Comparison of ENCODE assay signal across 10 cellular contexts in the genomic region with DNA sequence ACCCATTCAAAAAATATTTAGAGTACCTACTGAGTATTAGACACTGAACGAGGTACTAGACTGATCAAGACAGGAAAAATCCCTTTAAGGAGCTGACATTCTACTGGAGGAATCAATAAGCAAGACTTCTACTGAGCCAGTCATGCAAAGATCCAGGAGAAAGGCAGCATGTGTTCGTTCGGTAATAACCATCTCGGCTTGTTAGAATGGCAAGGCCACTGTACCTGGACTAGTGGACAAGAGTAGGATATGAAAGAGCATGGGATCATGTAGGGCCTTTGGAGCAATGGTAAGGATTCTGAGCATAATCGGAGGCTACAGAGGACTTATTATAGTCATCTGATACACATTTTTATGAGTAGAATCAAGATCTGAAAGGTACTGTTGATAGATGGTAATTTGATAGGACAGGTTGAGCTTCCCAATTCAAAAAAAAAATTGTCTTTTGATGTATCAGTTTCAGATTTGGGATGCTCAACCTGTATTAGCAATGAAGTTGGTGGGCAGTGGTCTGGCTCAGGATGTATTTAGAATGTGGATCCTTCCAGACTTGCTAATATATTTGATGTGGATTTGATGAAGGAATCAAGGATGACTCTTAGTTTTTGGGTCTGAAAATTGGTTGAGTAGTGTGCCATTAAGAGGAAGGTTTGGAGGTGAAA. TPM values are rescaled to one million over a fixed set of nuclear protein-coding genes. Genes with fewer than 3 reads are reported as not detected.
A peak's percentile ranks its signal among the peaks of the same experiment; 100 is the strongest.
DNase-seq lines count a peak whose midpoint lies in the region; ATAC-seq, FAIRE-seq and TF ChIP-seq lines count a peak whose summit lies in the region.
"Had no signal": no experiment of that assay in that cellular context is flagged by ENCODE, and none has a peak within 500 bp of the region (broad histone marks: within the 10 kb centered on the region; RNA-seq: fewer than 3 reads in every experiment).

No MANE protein-coding gene starts in this region.

- in situ Hi-C loops in gastrocnemius medialis (cut with MboI; ENCODE audit: low sequenced_read_pairs in 4 of 4): loop anchor here in 1 of 4 donors (10.0 to 25.0 kb wide), 2 partner anchors 137 to 1575 kb away; a partner anchor contains a TSS

- intact Hi-C loops in gastrocnemius medialis (cut with DNase I; ENCODE audit: low total_unique reads): loop anchor here (2.0 to 10.0 kb wide), 4 partner anchors 185 to 1727 kb away; a partner anchor contains a TSS

- no peak for FAIRE-seq in urothelium cell line (lab: Jason Lieb, UNC)
- FAIRE-seq: islet of Langerhans had no signal

- peak overlapping the region; percentile 99 for H3K27ac Mint-ChIP-seq in chondrocyte (ENCODE audit: unreplicated experiment)

- H3K36me3 ChIP-seq in gastrocnemius medialis: peaks cover 0 to 25% of the 10 kb centered on the region in 2 donors

- H3K27ac ChIP-seq in gastrocnemius medialis: peak overlapping the region; percentile 96 to 99 (median 99)

- peak overlapping the region; percentile 86 for H3K4me3 Mint-ChIP-seq in chondrocyte (ENCODE audit: unreplicated experiment)

- DNase-seq in DMS53 (lab: John Stamatoyannopoulos, UW): peak; percentile 32
- no peak for DNase-seq in DMS53 treated with DMSO at 0.1 percent for 48 hours (lab: John Stamatoyannopoulos, UW; ENCODE audit: unreplicated experiment)
- peak; percentile 79 for DNase-seq in NCI-H82 (lab: John Stamatoyannopoulos, UW)
- no peak for DNase-seq in chondrocyte (ENCODE audit: low spot score)
- DNase-seq in gastrocnemius medialis: no peak
- no peak for DNase-seq in urothelium cell line (ENCODE audit: low spot score)
- no peak for DNase-seq in amygdala (lab: John Stamatoyannopoulos, UW)
- no peak for DNase-seq in AG08395 (ENCODE audit: low spot score)
- DNase-seq: substantia nigra had no signal

- no peaks in the 10 kb centered on the region for H3K27me3 ChIP-seq in gastrocnemius medialis

- TF ChIP-seq CTCF in chondrocyte (IDR thresholded peaks at IDR 0.05) (no peak), gastrocnemius medialis (IDR thresholded peaks at IDR 0.05 in 4 of 5, conservative IDR thresholded peaks at IDR 0.05 in 1 of 5) (no peak)

- peaks cover 26 to 47% of the 10 kb centered on the region in 2 donors for H3K4me1 ChIP-seq in gastrocnemius medialis

- no peak for ATAC-seq in gastrocnemius medialis

- TF ChIP-seq POLR2A in gastrocnemius medialis (IDR thresholded peaks at IDR 0.05): no peak

- no peaks in the 10 kb centered on the region for H3K9me3 Mint-ChIP-seq in chondrocyte (ENCODE audit: low read depth)

- no peak overlapping the region for H3K4me3 ChIP-seq in gastrocnemius medialis

- H3K36me3 Mint-ChIP-seq in chondrocyte (ENCODE audit: low read depth): peaks cover 8% of the 10 kb centered on the region

- peaks cover 61% of the 10 kb centered on the region for H3K4me1 Mint-ChIP-seq in chondrocyte (ENCODE audit: low read depth)

- H3K27me3 Mint-ChIP-seq in chondrocyte (ENCODE audit: low read depth): no peaks in the 10 kb centered on the region

- no peaks in the 10 kb centered on the region for H3K9me3 ChIP-seq in gastrocnemius medialis

RNA-seq across cellular contexts. Expression of a gene that starts 2.3 kb away (rescaled TPM):
- total RNA-seq in chondrocyte (31.6 to 36.6 TPM (median 33.6 TPM) in 3 replicates), gastrocnemius medialis (10 to 100 TPM; 22.7 to 72.0 (median 35.4) TPM)

RNA-seq across cellular contexts. Expression of a gene that starts 26.6 kb away (rescaled TPM):
- total RNA-seq in chondrocyte: 223 to 285 TPM (median 226 TPM) in 3 replicates
- total RNA-seq in gastrocnemius medialis: 100 to 1,000 TPM; 167 to 243 (median 207) TPM

Comparison
In these comparisons a context has a peak if more than half of its experiments do, and no peak if none do; other contexts are left out.
1. DNase-seq: peak in DMS53 (single experiment) and NCI-H82 (single experiment); none in DMS53 treated with DMSO at 0.1 percent for 48 hours (single experiment), chondrocyte (single experiment), gastrocnemius medialis (0 of 2), urothelium cell line (single experiment), amygdala (0 of 56) and AG08395 (single experiment).